ENCODE assay signal across 9 cellular contexts in the genomic region with DNA sequence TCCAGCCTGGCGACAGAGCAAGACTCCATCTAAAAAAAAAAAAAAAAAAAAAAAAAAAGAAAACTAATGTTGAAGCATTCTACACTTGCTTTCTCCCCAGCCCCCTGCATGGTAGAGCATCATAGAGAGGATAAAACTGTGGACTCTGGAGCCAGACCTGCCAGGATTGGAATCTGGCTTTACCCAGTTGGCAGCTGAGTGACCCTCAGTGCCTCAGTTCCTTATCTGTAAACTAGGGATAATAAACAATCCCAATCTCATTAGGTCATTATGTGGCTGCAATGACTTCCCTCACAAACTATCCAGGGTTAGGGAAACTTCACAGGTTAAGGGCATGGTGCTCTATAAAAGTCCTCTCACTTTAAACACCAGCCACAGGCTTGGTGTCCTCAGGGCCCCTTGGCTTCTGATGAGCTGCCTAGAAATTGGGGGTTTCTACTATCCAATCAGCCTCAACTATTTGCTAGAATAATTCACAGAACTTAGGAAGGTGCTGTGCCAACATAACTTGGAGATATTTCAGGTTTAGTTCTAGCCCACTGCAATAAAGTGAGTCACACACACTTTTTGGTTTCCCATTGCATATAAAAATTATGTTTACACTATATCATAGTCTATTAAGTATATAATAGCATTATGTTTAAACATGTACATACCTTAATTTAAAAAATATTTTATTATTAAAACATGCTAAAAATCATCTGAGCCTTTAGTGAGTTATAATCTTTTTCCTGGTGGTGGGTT.
"Had no signal": no experiment of that assay in that cellular context is flagged by ENCODE, and none has a peak within 500 bp of the region (broad histone marks: within the 10 kb centered on the region; RNA-seq: fewer than 3 reads in every experiment).

No MANE protein-coding gene starts in this region.

- H3K27ac ChIP-seq: GM23248, HL-60 had no signal

- ATAC-seq: HCT116, HepG2, K562 had no signal

- H3K9me3 ChIP-seq: HAP-1 had no signal

- H3K36me3 ChIP-seq: HAP-1 had no signal

- H3K9ac ChIP-seq: GM23248 had no signal

- H3K4me3 Mint-ChIP-seq: HFFc6 had no signal

- DNase-seq: GM23248, GOT3, H7, HFFc6 had no signal

- FAIRE-seq: HepG2, K562 had no signal

- H3K9me3 Mint-ChIP-seq: HFFc6 had no signal

- H3K4me3 ChIP-seq: GM23248, HAP-1, K562 had no signal

- H3K4me1 ChIP-seq: HAP-1 had no signal

- H3K27ac Mint-ChIP-seq: HFFc6 had no signal
